Comparison of ENCODE assay signal across 21 cellular contexts in genomic region chr9:129386812-129387177, GRCh38.
DNase-seq lines count a peak whose midpoint lies in the region; ATAC-seq and TF ChIP-seq lines count a peak whose summit lies in the region.
"Had no signal": no experiment of that assay in that cellular context is flagged by ENCODE, and none has a peak within 500 bp of the region (broad histone marks: within the 10 kb centered on the region; RNA-seq: fewer than 3 reads in every experiment).

No MANE protein-coding gene starts in this region.

- H3K36me3 Mint-ChIP-seq in activated T-cell treated with anti-CD3 and anti-CD28 coated beads, Interleukin-2, amount 50 U/mL, for 24 hours (ENCODE audit: low read depth): no peaks in the 10 kb centered on the region
- no peaks in the 10 kb centered on the region for H3K36me3 Mint-ChIP-seq in glutamatergic neuron (ENCODE audit: unreplicated experiment)
- H3K36me3 Mint-ChIP-seq in stimulated activated memory B cell treated with anti-CD40 and anti-IgM and Interleukin-4, amounts not matched to agents 10 μg/mL and 1 μg/mL and 100 μg/mL, for 72 hours: no peaks in the 10 kb centered on the region
- H3K36me3 Mint-ChIP-seq: CD8-positive, alpha-beta T cell had no signal

- DNase-seq in activated T-cell treated with anti-CD3 and anti-CD28 coated beads, Interleukin-2, amount 50 U/mL, for 24 hours: peak; percentile 20
- DNase-seq in activated T-cell treated with anti-CD3 and anti-CD28 coated beads, Interleukin-2, amount 50 U/mL, for 48 hours: no peak
- DNase-seq in H7 (peak; percentile 25), glutamatergic neuron (peak; percentile 76), esophagus squamous epithelium (lab: John Stamatoyannopoulos, UW) (no peak), NOMO-1 treated with DMSO at 0.1 percent for 48 hours (lab: John Stamatoyannopoulos, UW; ENCODE audit: unreplicated experiment) (no peak)
- DNase-seq: AML-193; C1 segment of cervical spinal cord; Caco-2; CD8-positive, alpha-beta T cell; DMS 273 treated with DMSO at 0.1 percent for 48 hours; GF-D8; NCI-H1436; NCI-H187; NCI-H2081 treated with DMSO at 0.1 percent for 48 hours; NCI-H524 treated with DMSO at 0.1 percent for 48 hours; SHP77; SW 1271 had no signal

- H3K27ac ChIP-seq in esophagus squamous epithelium: no peak overlapping the region

- H3K36me3 ChIP-seq in H7 (replicated peaks; ENCODE audit: control insufficient read depth, insufficient read depth, low read length) (no peaks in the 10 kb centered on the region), esophagus squamous epithelium (no peaks in the 10 kb centered on the region)

- no peaks in the 10 kb centered on the region for H3K9me3 ChIP-seq in esophagus squamous epithelium
- H3K9me3 ChIP-seq: A549, Caco-2 had no signal

- H3K27me3 Mint-ChIP-seq in activated T-cell treated with anti-CD3 and anti-CD28 coated beads, Interleukin-2, amount 50 U/mL, for 24 hours: no peaks in the 10 kb centered on the region
- H3K27me3 Mint-ChIP-seq in glutamatergic neuron (ENCODE audit: unreplicated experiment): peaks cover 13% of the 10 kb centered on the region
- H3K27me3 Mint-ChIP-seq in stimulated activated memory B cell treated with anti-CD40 and anti-IgM and Interleukin-4, amounts not matched to agents 10 μg/mL and 1 μg/mL and 100 μg/mL, for 72 hours: no peaks in the 10 kb centered on the region

- no peaks in the 10 kb centered on the region for H3K9me3 Mint-ChIP-seq in activated T-cell treated with anti-CD3 and anti-CD28 coated beads, Interleukin-2, amount 50 U/mL, for 24 hours
- peaks cover 9% of the 10 kb centered on the region for H3K9me3 Mint-ChIP-seq in glutamatergic neuron (ENCODE audit: unreplicated experiment)
- no peaks in the 10 kb centered on the region for H3K9me3 Mint-ChIP-seq in stimulated activated memory B cell treated with anti-CD40 and anti-IgM and Interleukin-4, amounts not matched to agents 10 μg/mL and 1 μg/mL and 100 μg/mL, for 72 hours
- H3K9me3 Mint-ChIP-seq: CD8-positive, alpha-beta T cell had no signal

- no peak for TF ChIP-seq POLR2A in esophagus squamous epithelium (IDR thresholded peaks at IDR 0.05)

- no peak overlapping the region for H3K27ac Mint-ChIP-seq in activated T-cell treated with anti-CD3 and anti-CD28 coated beads, Interleukin-2, amount 50 U/mL, for 24 hours
- peak overlapping the region; percentile 59 for H3K27ac Mint-ChIP-seq in glutamatergic neuron (ENCODE audit: unreplicated experiment)
- H3K27ac Mint-ChIP-seq in stimulated activated memory B cell treated with anti-CD40 and anti-IgM and Interleukin-4, amounts not matched to agents 10 μg/mL and 1 μg/mL and 100 μg/mL, for 72 hours: peak overlapping the region; percentile 37
- H3K27ac Mint-ChIP-seq: CD8-positive, alpha-beta T cell had no signal

- TF ChIP-seq CTCF in glutamatergic neuron (IDR thresholded peaks at IDR 0.05; ENCODE audit: partially characterized antibody, unreplicated experiment) (no peak), esophagus squamous epithelium (IDR thresholded peaks at IDR 0.05) (no peak)

- H3K4me3 Mint-ChIP-seq in activated T-cell treated with anti-CD3 and anti-CD28 coated beads, Interleukin-2, amount 50 U/mL, for 24 hours: no peak overlapping the region
- no peak overlapping the region for H3K4me3 Mint-ChIP-seq in glutamatergic neuron (ENCODE audit: unreplicated experiment)
- H3K4me3 Mint-ChIP-seq in stimulated activated memory B cell treated with anti-CD40 and anti-IgM and Interleukin-4, amounts not matched to agents 10 μg/mL and 1 μg/mL and 100 μg/mL, for 72 hours: no peak overlapping the region
- H3K4me3 Mint-ChIP-seq: CD8-positive, alpha-beta T cell had no signal

- 79% methylated on average over 4 to 6 of the region's 6 CpGs for WGBS in esophagus squamous epithelium, 2 donors

- H3K27me3 ChIP-seq in H7 (ENCODE audit: control insufficient read depth, insufficient read depth, low read length) (peaks cover 7% of the 10 kb centered on the region), esophagus squamous epithelium (no peaks in the 10 kb centered on the region)

- H3K4me3 ChIP-seq in H7 (ENCODE audit: insufficient read depth, low read depth, low read length): no peak overlapping the region
- no peak overlapping the region for H3K4me3 ChIP-seq in esophagus squamous epithelium
- H3K4me3 ChIP-seq: A549 had no signal

- peaks cover 18% of the 10 kb centered on the region for H3K4me1 Mint-ChIP-seq in activated T-cell treated with anti-CD3 and anti-CD28 coated beads, Interleukin-2, amount 50 U/mL, for 24 hours (ENCODE audit: low read depth)
- H3K4me1 Mint-ChIP-seq in glutamatergic neuron (ENCODE audit: low read depth, unreplicated experiment): peaks cover 24% of the 10 kb centered on the region
- peaks cover 19% of the 10 kb centered on the region for H3K4me1 Mint-ChIP-seq in stimulated activated memory B cell treated with anti-CD40 and anti-IgM and Interleukin-4, amounts not matched to agents 10 μg/mL and 1 μg/mL and 100 μg/mL, for 72 hours

- H3K4me1 ChIP-seq in esophagus squamous epithelium: peaks cover 18 to 28% (median 22%) of the 10 kb centered on the region in 3 donors

- no peak for ATAC-seq in stimulated activated memory B cell treated with anti-CD40 and anti-IgM and Interleukin-4, amounts not matched to agents 10 μg/mL and 1 μg/mL and 100 μg/mL, for 72 hours
- ATAC-seq in HG03095 (IDR thresholded peaks at IDR 0.05; ENCODE audit: unreplicated experiment): no peak
- ATAC-seq: A549; CD8-positive, alpha-beta T cell had no signal

- intact Hi-C loops in esophagus squamous epithelium (cut with DNase I): no loop called here

Comparison
In these comparisons a context has a peak if more than half of its experiments do, and no peak if none do; other contexts are left out.
1. DNase-seq: peak in activated T-cell treated with anti-CD3 and anti-CD28 coated beads, Interleukin-2, amount 50 U/mL, for 24 hours (single experiment), H7 (single experiment) and glutamatergic neuron (single experiment); none in activated T-cell treated with anti-CD3 and anti-CD28 coated beads, Interleukin-2, amount 50 U/mL, for 48 hours (0 of 2), esophagus squamous epithelium (single experiment) and NOMO-1 treated with DMSO at 0.1 percent for 48 hours (single experiment).